Comparison of ENCODE assay signal across 24 cellular contexts in the genomic region with DNA sequence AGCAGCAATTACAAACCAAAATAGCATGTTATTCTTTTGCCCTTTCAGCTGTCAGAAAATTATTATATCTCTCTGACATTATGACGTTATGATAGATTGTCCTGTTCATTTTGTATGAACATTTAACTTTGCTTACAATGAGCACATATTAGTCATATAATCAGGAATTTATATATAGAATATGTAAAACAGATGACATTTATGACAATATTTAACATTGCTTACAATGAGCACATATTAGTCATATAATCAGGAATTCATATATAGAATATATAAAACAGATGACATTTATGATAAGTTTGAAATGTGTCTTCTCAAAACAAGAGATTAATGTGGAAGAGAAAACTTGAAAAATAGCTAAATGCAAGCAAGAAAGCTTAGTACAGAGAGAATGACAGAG.
"Had no signal": no experiment of that assay in that cellular context is flagged by ENCODE, and none has a peak within 500 bp of the region (broad histone marks: within the 10 kb centered on the region; RNA-seq: fewer than 3 reads in every experiment).

No MANE protein-coding gene starts in this region.

- H3K9me3 ChIP-seq: neutrophil, pancreas, prostate gland, right lobe of liver, sigmoid colon, stomach, thoracic aorta, thyroid gland, tibial nerve, upper lobe of left lung, vagina had no signal

- ATAC-seq: natural killer cell treated with Interleukin-12 subunit alpha and Interleukin-12 subunit beta and Interleukin-15 and Interleukin-18, amount 100 ng/mL, for 72 hours; pancreas; right cardiac atrium; right lobe of liver; stimulated activated effector memory CD8-positive, alpha-beta T cell treated with anti-CD3 and anti-CD28 coated beads, Interleukin-12 subunit alpha, Interleukin-12 subunit beta, amount 100 ng/mL, for 72 hours; stimulated activated naive B cell treated with anti-CD40 and anti-IgM and Interleukin-4, amounts not matched to agents 10 μg/mL and 1 μg/mL and 100 μg/mL, for 72 hours had no signal

- H3K27ac ChIP-seq: neutrophil, pancreas, prostate gland, right lobe of liver, sigmoid colon, stomach, thoracic aorta, thyroid gland, tibial nerve, upper lobe of left lung, vagina had no signal

- H3K4me3 ChIP-seq: pancreas, prostate gland, right lobe of liver, sigmoid colon, stomach, thoracic aorta, thyroid gland, tibial nerve, upper lobe of left lung, vagina had no signal

- H3K4me1 ChIP-seq: pancreas, prostate gland, right lobe of liver, sigmoid colon, stomach, thyroid gland, tibial nerve, upper lobe of left lung, vagina had no signal

- FAIRE-seq: pancreas, small intestine, urothelium cell line had no signal

- H3K27me3 ChIP-seq: neutrophil, pancreas, right lobe of liver, sigmoid colon, stomach, thyroid gland, tibial nerve, upper lobe of left lung, vagina had no signal

- DNase-seq: nephron progenitor cell; nucleus accumbens; pancreas; right cardiac atrium; right lobe of liver; sigmoid colon; small intestine; stimulated activated CD4-positive, alpha-beta T cell treated with anti-CD3 and anti-CD28 coated beads, Interleukin-15, amount 100 ng/mL, for 24 hours; stimulated activated CD4-positive, alpha-beta T cell treated with anti-CD3 and anti-CD28 coated beads, Interleukin-2, amount 100 ng/mL, for 24 hours; stimulated activated CD4-positive, alpha-beta T cell treated with anti-CD3 and anti-CD28 coated beads, Interleukin-2, amount 100 ng/mL, for 48 hours; stimulated activated CD4-positive, alpha-beta T cell treated with anti-CD3 and anti-CD28 coated beads, Interleukin-4, amount 100 ng/mL, for 24 hours; stimulated activated naive B cell treated with anti-CD40 and anti-IgM and Interleukin-4, amounts not matched to agents 10 μg/mL and 1 μg/mL and 100 μg/mL, for 72 hours; stimulated activated naive CD4-positive, alpha-beta T cell treated with Interleukin-2 at 50 U/mL for 16 hours; stomach; thyroid gland; upper lobe of left lung had no signal

- H3K36me3 ChIP-seq: neutrophil, pancreas, prostate gland, right lobe of liver, sigmoid colon, stomach, thoracic aorta, thyroid gland, tibial nerve, upper lobe of left lung, vagina had no signal
